Comparison of ENCODE assay signal across 21 cellular contexts in genomic region chr20:32251470-32251869, GRCh38. TPM values are rescaled to one million over a fixed set of nuclear protein-coding genes. Genes with fewer than 3 reads are reported as not detected.
DNase-seq lines count a peak whose midpoint lies in the region; ATAC-seq and TF ChIP-seq lines count a peak whose summit lies in the region.
"Had no signal": no experiment of that assay in that cellular context is flagged by ENCODE, and none has a peak within 500 bp of the region (broad histone marks: within the 10 kb centered on the region; RNA-seq: fewer than 3 reads in every experiment).

No MANE protein-coding gene starts in this region.

- H3K27ac Mint-ChIP-seq in activated CD4-positive, alpha-beta T cell treated with anti-CD3 and anti-CD28 coated beads, Interleukin-2, amount 10 ng/mL, durations not matched to agents 7 days and 5 days: peak overlapping the region; percentile 72
- peak overlapping the region; percentile 38 for H3K27ac Mint-ChIP-seq in CD8-positive, alpha-beta T cell
- peak overlapping the region in 7 of 9 donors; percentile 47 to 78 (median 70) for H3K27ac Mint-ChIP-seq in naive thymus-derived CD4-positive, alpha-beta T cell
- H3K27ac Mint-ChIP-seq: memory B cell had no signal

- no peak overlapping the region for H3K4me3 ChIP-seq in CD8-positive, alpha-beta T cell (ENCODE audit: low read depth, low read length)
- H3K4me3 ChIP-seq in naive thymus-derived CD4-positive, alpha-beta T cell (ENCODE audit: low read length): no peak overlapping the region
- H3K4me3 ChIP-seq: ascending aorta had no signal

- no peak for DNase-seq in activated CD4-positive, alpha-beta T cell treated with anti-CD3 and anti-CD28 coated beads, Interleukin-2, amount 10 ng/mL, durations not matched to agents 7 days and 5 days
- DNase-seq in activated CD4-positive, alpha-beta T cell treated with anti-CD3 and anti-CD28 coated beads, Interleukin-2, amount 50 U/mL, for 4 hours: no peak
- no peak for DNase-seq in CD8-positive, alpha-beta T cell
- DNase-seq in activated T-cell treated with anti-CD3 and anti-CD28 coated beads, Interleukin-2, amount 50 U/mL, for 48 hours: peak; percentile 55 to 57
- DNase-seq in naive thymus-derived CD4-positive, alpha-beta T cell: no peak
- no peak for DNase-seq in DMS114 treated with DMSO at 0.1 percent for 48 hours (lab: John Stamatoyannopoulos, UW; ENCODE audit: unreplicated experiment)
- DNase-seq: activated gamma-delta T cell, caudate nucleus, IMR-90, left cardiac atrium, NCI-H1105, NCI-H2081, NCI-H345, NCI-H82, retina, Right ventricle myocardium superior had no signal

- H3K9me3 ChIP-seq in CD8-positive, alpha-beta T cell (ENCODE audit: low read length): no peaks in the 10 kb centered on the region
- no peaks in the 10 kb centered on the region for H3K9me3 ChIP-seq in naive thymus-derived CD4-positive, alpha-beta T cell (ENCODE audit: control insufficient read depth in 2 of 3, low read length in 3 of 3)
- H3K9me3 ChIP-seq: ascending aorta had no signal

- no peak for TF ChIP-seq CTCF in CD8-positive, alpha-beta T cell (IDR thresholded peaks at IDR 0.05)

- no peaks in the 10 kb centered on the region for H3K27me3 Mint-ChIP-seq in activated CD4-positive, alpha-beta T cell treated with anti-CD3 and anti-CD28 coated beads, Interleukin-2, amount 10 ng/mL, durations not matched to agents 7 days and 5 days
- no peaks in the 10 kb centered on the region for H3K27me3 Mint-ChIP-seq in CD8-positive, alpha-beta T cell (ENCODE audit: low read depth)
- no peaks in the 10 kb centered on the region for H3K27me3 Mint-ChIP-seq in naive thymus-derived CD4-positive, alpha-beta T cell

- H3K27me3 ChIP-seq in CD8-positive, alpha-beta T cell (ENCODE audit: insufficient read depth, low read length): no peaks in the 10 kb centered on the region
- H3K27me3 ChIP-seq in naive thymus-derived CD4-positive, alpha-beta T cell (ENCODE audit: control insufficient read depth in 2 of 2, insufficient read depth in 2 of 2, low read length in 2 of 2): no peaks in the 10 kb centered on the region
- H3K27me3 ChIP-seq: ascending aorta had no signal

- H3K4me1 Mint-ChIP-seq in activated CD4-positive, alpha-beta T cell treated with anti-CD3 and anti-CD28 coated beads, Interleukin-2, amount 10 ng/mL, durations not matched to agents 7 days and 5 days: peaks cover 35% of the 10 kb centered on the region
- peaks cover 25% of the 10 kb centered on the region for H3K4me1 Mint-ChIP-seq in CD8-positive, alpha-beta T cell (ENCODE audit: low read depth)
- H3K4me1 Mint-ChIP-seq in naive thymus-derived CD4-positive, alpha-beta T cell: peaks cover 2 to 35% (median 30%) of the 10 kb centered on the region in 7 donors

- H3K4me1 ChIP-seq in CD8-positive, alpha-beta T cell (ENCODE audit: insufficient read depth, low read length): peaks cover 29% of the 10 kb centered on the region
- no peaks in the 10 kb centered on the region for H3K4me1 ChIP-seq in naive thymus-derived CD4-positive, alpha-beta T cell (ENCODE audit: control insufficient read depth in 2 of 2, insufficient read depth in 2 of 2, low read length in 2 of 2)
- H3K4me1 ChIP-seq: ascending aorta had no signal

- intact Hi-C loops in CD8-positive, alpha-beta T cell (cut with DNase I, micrococcal nuclease): no loop called here
- intact Hi-C loops in naive thymus-derived CD4-positive, alpha-beta T cell (cut with micrococcal nuclease): no loop called here

- H3K4me3 Mint-ChIP-seq in activated CD4-positive, alpha-beta T cell treated with anti-CD3 and anti-CD28 coated beads, Interleukin-2, amount 10 ng/mL, durations not matched to agents 7 days and 5 days: no peak overlapping the region
- H3K4me3 Mint-ChIP-seq in CD8-positive, alpha-beta T cell: no peak overlapping the region
- peak overlapping the region in 3 of 10 donors; percentile 6 to 53 (median 48) for H3K4me3 Mint-ChIP-seq in naive thymus-derived CD4-positive, alpha-beta T cell
- H3K4me3 Mint-ChIP-seq: memory B cell had no signal

- no peaks in the 10 kb centered on the region for H3K36me3 ChIP-seq in CD8-positive, alpha-beta T cell (ENCODE audit: insufficient read depth, low read length)
- H3K36me3 ChIP-seq in naive thymus-derived CD4-positive, alpha-beta T cell (ENCODE audit: control insufficient read depth in 2 of 3, insufficient read depth in 3 of 3, low read length in 3 of 3): no peaks in the 10 kb centered on the region
- H3K36me3 ChIP-seq: ascending aorta had no signal

- H3K9me3 Mint-ChIP-seq in activated CD4-positive, alpha-beta T cell treated with anti-CD3 and anti-CD28 coated beads, Interleukin-2, amount 10 ng/mL, durations not matched to agents 7 days and 5 days: peaks cover 6% of the 10 kb centered on the region
- H3K9me3 Mint-ChIP-seq in CD8-positive, alpha-beta T cell: no peaks in the 10 kb centered on the region
- H3K9me3 Mint-ChIP-seq in naive thymus-derived CD4-positive, alpha-beta T cell: peaks cover 0 to 7% (median 0%) of the 10 kb centered on the region in 11 donors
- H3K9me3 Mint-ChIP-seq: memory B cell had no signal

- peaks cover 5% of the 10 kb centered on the region for H3K36me3 Mint-ChIP-seq in activated CD4-positive, alpha-beta T cell treated with anti-CD3 and anti-CD28 coated beads, Interleukin-2, amount 10 ng/mL, durations not matched to agents 7 days and 5 days (ENCODE audit: low read depth)
- no peaks in the 10 kb centered on the region for H3K36me3 Mint-ChIP-seq in CD8-positive, alpha-beta T cell
- peaks cover 0 to 5% (median 0%) of the 10 kb centered on the region in 5 donors for H3K36me3 Mint-ChIP-seq in naive thymus-derived CD4-positive, alpha-beta T cell
- H3K36me3 Mint-ChIP-seq: memory B cell had no signal

- POLR2A ChIA-PET in activated CD4-positive, alpha-beta T cell treated with anti-CD3 and anti-CD28 coated beads, Interleukin-2, amount 10 ng/mL, durations not matched to agents 7 days and 5 days (lab: Charles Lee): no interaction called here
- POLR2A ChIA-PET in CD8-positive, alpha-beta T cell (lab: Charles Lee): no interaction called here
- POLR2A ChIA-PET in naive thymus-derived CD4-positive, alpha-beta T cell (lab: Charles Lee): interaction anchor here (0.6 kb wide), 1 partner anchor 14 kb away, joined by 3 read pairs; no protein-coding TSS in a partner anchor

- ATAC-seq in CD8-positive, alpha-beta T cell: no peak
- ATAC-seq in naive thymus-derived CD4-positive, alpha-beta T cell: no peak
- no peak for ATAC-seq in GM19452 (IDR thresholded peaks at IDR 0.05; ENCODE audit: unreplicated experiment)
- no peak for ATAC-seq in HG03460 (IDR thresholded peaks at IDR 0.05; ENCODE audit: unreplicated experiment)
- ATAC-seq: left cardiac atrium had no signal

- CTCF ChIA-PET in activated CD4-positive, alpha-beta T cell treated with anti-CD3 and anti-CD28 coated beads, Interleukin-2, amount 10 ng/mL, durations not matched to agents 7 days and 5 days (lab: Charles Lee): interaction anchor here (0.7 to 1.5 kb wide), 3 partner anchors 17 to 323 kb away, joined by 3 to 5 read pairs (median 3); no protein-coding TSS in a partner anchor
- CTCF ChIA-PET in CD8-positive, alpha-beta T cell (lab: Charles Lee): no interaction called here
- CTCF ChIA-PET in naive thymus-derived CD4-positive, alpha-beta T cell (lab: Charles Lee): no interaction called here

- no peak overlapping the region for H3K27ac ChIP-seq in CD8-positive, alpha-beta T cell (ENCODE audit: low read depth, low read length)
- H3K27ac ChIP-seq in naive thymus-derived CD4-positive, alpha-beta T cell (ENCODE audit: low read depth, low read length): no peak overlapping the region
- H3K27ac ChIP-seq: ascending aorta, HL-60 had no signal

RNA-seq across cellular contexts. Expression of gene KIF3B, which starts 26.0 kb away (rescaled TPM):
- 10 to 100 TPM; 16.1 to 16.9 TPM for total RNA-seq in activated CD4-positive, alpha-beta T cell treated with anti-CD3 and anti-CD28 coated beads, Interleukin-2, amount 10 ng/mL, durations not matched to agents 7 days and 5 days
- 1 to 10 TPM; 7.1 to 8.1 TPM for total RNA-seq in CD8-positive, alpha-beta T cell
- total RNA-seq in naive thymus-derived CD4-positive, alpha-beta T cell: 10 to 100 TPM in 4 of 5 experiments, 1 to 10 TPM in 1; 9.3 to 19.5 (median 11.5) TPM
- 1 to 10 TPM; 1.5 to 2.7 TPM for polyA plus RNA-seq in naive thymus-derived CD4-positive, alpha-beta T cell

RNA-seq across cellular contexts. Expression of gene POFUT1, which starts 43.8 kb away (rescaled TPM):
- 10 to 100 TPM; 26.5 to 27.1 TPM for total RNA-seq in activated CD4-positive, alpha-beta T cell treated with anti-CD3 and anti-CD28 coated beads, Interleukin-2, amount 10 ng/mL, durations not matched to agents 7 days and 5 days
- total RNA-seq in CD8-positive, alpha-beta T cell: 1 to 10 TPM; 5.1 to 6.3 TPM
- 10 to 100 TPM; 12.5 to 32.2 (median 19.7) TPM for total RNA-seq in naive thymus-derived CD4-positive, alpha-beta T cell
- 10 to 100 TPM; 16.8 to 18.0 TPM for polyA plus RNA-seq in naive thymus-derived CD4-positive, alpha-beta T cell

RNA-seq across cellular contexts. Expression of gene PLAGL2, which starts 43.9 kb away (rescaled TPM):
- 10 to 100 TPM; 22.8 to 25.6 TPM for total RNA-seq in activated CD4-positive, alpha-beta T cell treated with anti-CD3 and anti-CD28 coated beads, Interleukin-2, amount 10 ng/mL, durations not matched to agents 7 days and 5 days
- total RNA-seq in CD8-positive, alpha-beta T cell: 10 to 100 TPM; 15.8 to 16.9 TPM
- total RNA-seq in naive thymus-derived CD4-positive, alpha-beta T cell: 10 to 100 TPM; 15.6 to 30.1 (median 17.6) TPM
- 1 to 10 TPM; 3.1 to 5.1 TPM for polyA plus RNA-seq in naive thymus-derived CD4-positive, alpha-beta T cell

Comparison
In these comparisons a context has a peak if more than half of its experiments do, and no peak if none do; other contexts are left out.
1. DNase-seq: peak in activated T-cell treated with anti-CD3 and anti-CD28 coated beads, Interleukin-2, amount 50 U/mL, for 48 hours (2 of 2); none in activated CD4-positive, alpha-beta T cell treated with anti-CD3 and anti-CD28 coated beads, Interleukin-2, amount 10 ng/mL, durations not matched to agents 7 days and 5 days (single experiment), activated CD4-positive, alpha-beta T cell treated with anti-CD3 and anti-CD28 coated beads, Interleukin-2, amount 50 U/mL, for 4 hours (0 of 2), CD8-positive, alpha-beta T cell (0 of 7), naive thymus-derived CD4-positive, alpha-beta T cell (0 of 9) and DMS114 treated with DMSO at 0.1 percent for 48 hours (single experiment).
2. Peak in every context shown above with its lines, with median percentiles within 50 percentile points of each other: H3K27ac Mint-ChIP-seq.